In the genomic region with DNA sequence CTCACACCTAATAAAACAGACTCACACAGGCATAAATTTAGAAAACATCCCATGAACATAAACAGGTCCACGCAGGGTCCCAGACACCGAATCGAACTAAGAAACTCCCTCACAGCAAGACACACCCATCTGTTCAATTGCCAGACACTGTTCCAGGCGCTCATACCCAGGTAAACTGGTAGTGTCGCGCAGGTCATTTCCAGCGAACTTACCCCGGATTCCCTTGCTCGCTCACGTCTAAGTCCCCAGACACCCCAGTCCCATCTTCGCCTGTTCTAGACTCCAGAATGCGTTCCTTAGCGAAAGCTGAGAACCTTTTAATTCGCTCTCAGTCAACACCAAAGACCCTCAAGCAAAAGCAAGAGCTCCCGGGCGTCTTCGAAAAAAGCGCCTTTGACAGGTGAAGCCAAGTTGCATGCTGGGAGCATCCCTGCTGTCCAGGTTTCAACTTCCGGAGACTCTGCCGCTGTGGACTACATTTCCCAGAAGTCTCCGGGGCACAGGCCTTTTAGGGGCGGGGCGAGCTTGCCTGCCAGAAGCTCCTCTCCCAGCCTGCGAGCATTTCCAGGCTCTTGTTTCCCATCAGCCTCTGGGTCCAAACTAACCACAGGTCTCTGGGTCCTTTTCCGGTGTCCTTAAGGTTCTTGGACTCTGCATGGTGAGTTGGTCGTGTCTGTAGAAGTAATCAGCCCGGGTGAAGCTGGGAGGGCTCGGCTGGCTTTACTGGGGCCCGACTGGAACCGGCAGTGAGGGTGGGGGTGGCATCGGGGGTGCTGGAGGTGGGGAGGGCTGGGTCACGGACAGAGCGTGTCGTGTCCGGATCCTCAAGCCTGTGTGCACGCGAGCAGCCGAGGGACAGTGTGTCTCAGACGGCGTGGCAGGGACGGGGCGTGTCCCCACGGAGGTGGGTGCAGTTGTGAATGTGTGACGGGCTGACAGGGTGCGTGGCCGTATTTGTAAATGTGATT, we compare ENCODE assay signal across 8 cellular contexts. TPM values are rescaled to one million over a fixed set of nuclear protein-coding genes. Genes with fewer than 3 reads are reported as not detected.
A peak's percentile ranks its signal among the peaks of the same experiment; 100 is the strongest.
DNase-seq lines count a peak whose midpoint lies in the region; ATAC-seq and TF ChIP-seq lines count a peak whose summit lies in the region.

Gene ZNF283 (plus strand): TSS at position 535 of the 968 bp plus-strand sequence. CDS start 6,184 bp downstream, outside the sequence.

- H3K27me3 Mint-ChIP-seq in nephron (ENCODE audit: low read depth): peaks cover 15% of the 10 kb centered on the region

- H3K27ac Mint-ChIP-seq in nephron: peak within 1 kb of the TSS; percentile 72 to 91 (median 89)

- H3K27ac ChIP-seq in RWPE1: peak within 1 kb of the TSS; percentile 75

- peak within 1 kb of the TSS; percentile 72 for H3K4me3 ChIP-seq in fibroblast of villous mesenchyme (ENCODE audit: low read depth, low read length)

- no peak for TF ChIP-seq CTCF in RWPE1 (conservative IDR thresholded peaks at IDR 0.05; ENCODE audit: low read depth)
- no peak for TF ChIP-seq CTCF in fibroblast of villous mesenchyme (IDR thresholded peaks at IDR 0.05; ENCODE audit: insufficient read depth, low read depth, low read length)
- TF ChIP-seq CTCF in nephron (IDR thresholded peaks at IDR 0.05; ENCODE audit: unreplicated experiment in 3 of 3): no peak

- CTCF ChIA-PET in RWPE1 (lab: Yijun Ruan, JAX): interaction anchor here (0.9 kb wide), 1 partner anchor 82 kb away, joined by 3 read pairs; no protein-coding TSS in a partner anchor

- H3K36me3 Mint-ChIP-seq in nephron (ENCODE audit: low read depth): peaks cover 46% of the 10 kb centered on the region

- H3K4me1 Mint-ChIP-seq in nephron: peaks cover 15% of the 10 kb centered on the region

- POLR2A ChIA-PET in RWPE1 (lab: Yijun Ruan, JAX; ENCODE audit: low non-redundant PET): no interaction called here

- peaks cover 21% of the 10 kb centered on the region for H3K9me3 Mint-ChIP-seq in nephron

- peak within 1 kb of the TSS; percentile 90 to 100 (median 98) for H3K4me3 Mint-ChIP-seq in nephron

- DNase-seq in COLO829 (ENCODE audit: low spot score) (peak; percentile 82), Kasumi-1 (lab: John Stamatoyannopoulos, UW) (peak; percentile 81 to 84), RWPE1 (ENCODE audit: low spot score) (peak; percentile 86), fibroblast of villous mesenchyme (ENCODE audit: low read depth) (peak; percentile 93)
- peak; percentile 68 for DNase-seq in activated T-helper 9 cell treated with anti-CD3 and anti-CD28 coated beads, Interleukin-2, amount 50 U/mL, for 16 hours (ENCODE audit: low read depth)
- peak; percentile 79 for DNase-seq in stimulated activated naive CD4-positive, alpha-beta T cell treated with Interleukin-2 at 50 U/mL for 16 hours (lab: John Stamatoyannopoulos, UW)

- ATAC-seq in GM21526 (IDR thresholded peaks at IDR 0.05; ENCODE audit: low FRiP score, unreplicated experiment): peak; percentile 93

RNA-seq across cellular contexts. Expression of gene ZNF283, which starts in this region (rescaled TPM):
- 10.6 and 29.8 TPM in 2 replicates for total RNA-seq in fibroblast of villous mesenchyme

Comparison
In these comparisons a context has a peak if more than half of its experiments do, and no peak if none do; other contexts are left out.
1. Peak in every context shown above with its lines: DNase-seq, ATAC-seq, H3K4me3 ChIP-seq and H3K27ac ChIP-seq.